ENCODE assay signal across 13 cellular contexts in genomic region chr1:87794788-87795614, GRCh38.
DNase-seq lines count a peak whose midpoint lies in the region; ATAC-seq, FAIRE-seq and TF ChIP-seq lines count a peak whose summit lies in the region.
"Had no signal": no experiment of that assay in that cellular context is flagged by ENCODE, and none has a peak within 500 bp of the region (broad histone marks: within the 10 kb centered on the region; RNA-seq: fewer than 3 reads in every experiment).

No MANE protein-coding gene starts in this region.

- no peaks in the 10 kb centered on the region for H3K9me3 Mint-ChIP-seq in activated CD4-positive, alpha-beta T cell treated with anti-CD3 and anti-CD28 coated beads, Interleukin-2, amount 10 ng/mL, durations not matched to agents 24 days and 14 days

- DNase-seq in EH (ENCODE audit: low read depth) = peak; percentile 80
- peak; percentile 55 for DNase-seq in RWPE2 (ENCODE audit: low spot score)
- peak; percentile 4 for DNase-seq in fibroblast of peridontal ligament (ENCODE audit: extremely low read depth)
- DNase-seq in pancreas = peak in 2 of 6 donors; percentile 10 to 25
- no peak for DNase-seq in stimulated activated CD4-positive, alpha-beta T cell treated with anti-CD3 and anti-CD28 coated beads, Interleukin-4, amount 100 ng/mL, for 4 hours
- DNase-seq in activated CD4-positive, alpha-beta T cell treated with anti-CD3 and anti-CD28 coated beads, Interleukin-2, amount 10 ng/mL, durations not matched to agents 24 days and 14 days = no peak
- DNase-seq in NCI-H82 (lab: John Stamatoyannopoulos, UW) = no peak
- DNase-seq: activated CD8-positive, alpha-beta memory T cell treated with anti-CD3 and anti-CD28 coated beads, Interleukin-2, amount 50 U/mL, for 4 hours; hippocampal formation; naive thymus-derived CD8-positive, alpha-beta T cell; stimulated activated CD4-positive, alpha-beta T cell treated with anti-CD3 and anti-CD28 coated beads, Interleukin-2, amount 100 ng/mL, for 24 hours; substantia nigra had no signal

- H3K4me1 Mint-ChIP-seq in activated CD4-positive, alpha-beta T cell treated with anti-CD3 and anti-CD28 coated beads, Interleukin-2, amount 10 ng/mL, durations not matched to agents 24 days and 14 days = no peaks in the 10 kb centered on the region
- H3K4me1 Mint-ChIP-seq: naive thymus-derived CD8-positive, alpha-beta T cell had no signal

- peak overlapping the region; percentile 53 for H3K27ac ChIP-seq in RWPE2 (ENCODE audit: poor library complexity, severe bottlenecking)
- H3K27ac ChIP-seq in pancreas = peak overlapping the region in 2 of 4 donors; percentile 68 to 70

- H3K4me3 Mint-ChIP-seq in activated CD4-positive, alpha-beta T cell treated with anti-CD3 and anti-CD28 coated beads, Interleukin-2, amount 10 ng/mL, durations not matched to agents 24 days and 14 days = no peak overlapping the region
- H3K4me3 Mint-ChIP-seq: naive thymus-derived CD8-positive, alpha-beta T cell had no signal

- H3K9me3 ChIP-seq in RWPE2 (ENCODE audit: severe bottlenecking) = no peaks in the 10 kb centered on the region
- H3K9me3 ChIP-seq in pancreas = no peaks in the 10 kb centered on the region

- H3K4me3 ChIP-seq in RWPE2 (ENCODE audit: severe bottlenecking) (no peak overlapping the region), pancreas (no peak overlapping the region)

- no peaks in the 10 kb centered on the region for H3K36me3 Mint-ChIP-seq in activated CD4-positive, alpha-beta T cell treated with anti-CD3 and anti-CD28 coated beads, Interleukin-2, amount 10 ng/mL, durations not matched to agents 24 days and 14 days (ENCODE audit: low read depth)
- H3K36me3 Mint-ChIP-seq: naive thymus-derived CD8-positive, alpha-beta T cell had no signal

- TF ChIP-seq CTCF in RWPE2 (IDR thresholded peaks at IDR 0.05; ENCODE audit: poor library complexity, severe bottlenecking) (no peak), pancreas (IDR thresholded peaks at IDR 0.05) (no peak)

- intact Hi-C loops in pancreas (cut with DNase I) = no loop called here
- intact Hi-C loops in activated CD4-positive, alpha-beta T cell treated with anti-CD3 and anti-CD28 coated beads, Interleukin-2, amount 10 ng/mL, durations not matched to agents 24 days and 14 days (cut with micrococcal nuclease) = no loop called here

- no peak for FAIRE-seq in pancreas (lab: Jason Lieb, UNC)

- H3K27ac Mint-ChIP-seq in activated CD4-positive, alpha-beta T cell treated with anti-CD3 and anti-CD28 coated beads, Interleukin-2, amount 10 ng/mL, durations not matched to agents 24 days and 14 days = no peak overlapping the region
- H3K27ac Mint-ChIP-seq: naive thymus-derived CD8-positive, alpha-beta T cell had no signal

- H3K4me1 ChIP-seq in RWPE2 (ENCODE audit: insufficient read depth, poor library complexity, severe bottlenecking) = peaks cover 16% of the 10 kb centered on the region
- peaks cover 23 to 28% (median 24%) of the 10 kb centered on the region in 3 donors for H3K4me1 ChIP-seq in pancreas

- no peaks in the 10 kb centered on the region for H3K36me3 ChIP-seq in RWPE2 (ENCODE audit: low read depth)
- H3K36me3 ChIP-seq in pancreas = no peaks in the 10 kb centered on the region

- ATAC-seq in RWPE2 (ENCODE audit: low read depth) (peak; percentile 98), pancreas (peak; percentile 50 to 79 (median 60)), HG02610 (IDR thresholded peaks at IDR 0.05; ENCODE audit: unreplicated experiment) (no peak)
- ATAC-seq: naive thymus-derived CD8-positive, alpha-beta T cell had no signal

- H3K27me3 ChIP-seq in RWPE2 (ENCODE audit: insufficient read depth, poor library complexity, severe bottlenecking) (no peaks in the 10 kb centered on the region), pancreas (no peaks in the 10 kb centered on the region)

- no peaks in the 10 kb centered on the region for H3K27me3 Mint-ChIP-seq in activated CD4-positive, alpha-beta T cell treated with anti-CD3 and anti-CD28 coated beads, Interleukin-2, amount 10 ng/mL, durations not matched to agents 24 days and 14 days

- 68 to 78% methylated on average over 8 of the region's 8 CpGs for WGBS in pancreas, 2 donors

Comparison
In these comparisons a context has a peak if more than half of its experiments do, and no peak if none do; other contexts are left out.
1. DNase-seq: peak in EH (single experiment), RWPE2 (single experiment) and fibroblast of peridontal ligament (single experiment); none in stimulated activated CD4-positive, alpha-beta T cell treated with anti-CD3 and anti-CD28 coated beads, Interleukin-4, amount 100 ng/mL, for 4 hours (0 of 2), activated CD4-positive, alpha-beta T cell treated with anti-CD3 and anti-CD28 coated beads, Interleukin-2, amount 10 ng/mL, durations not matched to agents 24 days and 14 days (single experiment) and NCI-H82 (single experiment).